In genomic region chr1:225946082-225946620, GRCh38 we compare ENCODE assay signal across 2 cellular contexts.
A peak's percentile ranks its signal among the peaks of the same experiment; 100 is the strongest.
TF ChIP-seq lines count a peak whose summit lies in the region.

No MANE protein-coding gene starts in this region.

TF ChIP-seq in HEK293, 187 proteins besides CTCF, POLR2A, EP300 and RAD21:
- no peak for TF ChIP-seq ZNF23 (tag by site-specific recombination; IDR thresholded peaks at IDR 0.05; ENCODE audit: borderline replicate concordance)
- TF ChIP-seq GLIS1 (tag by site-specific recombination; IDR thresholded peaks at IDR 0.05), result no peak
- no peak for TF ChIP-seq ATF2 (tag by site-specific recombination; IDR thresholded peaks at IDR 0.05; ENCODE audit: low read depth)
- peak; percentile 53 for TF ChIP-seq ZBTB20 (tag by site-specific recombination; IDR thresholded peaks at IDR 0.05)
- no peak for TF ChIP-seq EGR2 (tag by site-specific recombination; IDR thresholded peaks at IDR 0.05; ENCODE audit: low read depth)
- TF ChIP-seq ZNF600 (tag by site-specific recombination; IDR thresholded peaks at IDR 0.05), result 0 out of 2 replicates have a peak, but pooled peaks have one; percentile 20
TF ChIP-seq in HEK293: peak in this region for 2.

TF ChIP-seq in K562, 482 proteins besides CTCF, POLR2A, EP300 and RAD21:
- no peak for TF ChIP-seq ESRRB (CRISPR knock-in tag; IDR thresholded peaks at IDR 0.05; ENCODE audit: borderline replicate concordance)
- no peak for TF ChIP-seq ZNF764 (CRISPR knock-in tag; IDR thresholded peaks at IDR 0.05; ENCODE audit: low read depth)
- TF ChIP-seq KDM2B (CRISPR knock-in tag; IDR thresholded peaks at IDR 0.05), result no peak
- 0 out of 2 replicates have a peak, but pooled peaks have one; percentile 20 for TF ChIP-seq ESRRA (IDR thresholded peaks at IDR 0.05; ENCODE audit: borderline replicate concordance, low read depth)
- no peak for TF ChIP-seq DLX4 (CRISPR knock-in tag; IDR thresholded peaks at IDR 0.05)
- TF ChIP-seq ARID1B (IDR thresholded peaks at IDR 0.05), result no peak
